In the genomic region with DNA sequence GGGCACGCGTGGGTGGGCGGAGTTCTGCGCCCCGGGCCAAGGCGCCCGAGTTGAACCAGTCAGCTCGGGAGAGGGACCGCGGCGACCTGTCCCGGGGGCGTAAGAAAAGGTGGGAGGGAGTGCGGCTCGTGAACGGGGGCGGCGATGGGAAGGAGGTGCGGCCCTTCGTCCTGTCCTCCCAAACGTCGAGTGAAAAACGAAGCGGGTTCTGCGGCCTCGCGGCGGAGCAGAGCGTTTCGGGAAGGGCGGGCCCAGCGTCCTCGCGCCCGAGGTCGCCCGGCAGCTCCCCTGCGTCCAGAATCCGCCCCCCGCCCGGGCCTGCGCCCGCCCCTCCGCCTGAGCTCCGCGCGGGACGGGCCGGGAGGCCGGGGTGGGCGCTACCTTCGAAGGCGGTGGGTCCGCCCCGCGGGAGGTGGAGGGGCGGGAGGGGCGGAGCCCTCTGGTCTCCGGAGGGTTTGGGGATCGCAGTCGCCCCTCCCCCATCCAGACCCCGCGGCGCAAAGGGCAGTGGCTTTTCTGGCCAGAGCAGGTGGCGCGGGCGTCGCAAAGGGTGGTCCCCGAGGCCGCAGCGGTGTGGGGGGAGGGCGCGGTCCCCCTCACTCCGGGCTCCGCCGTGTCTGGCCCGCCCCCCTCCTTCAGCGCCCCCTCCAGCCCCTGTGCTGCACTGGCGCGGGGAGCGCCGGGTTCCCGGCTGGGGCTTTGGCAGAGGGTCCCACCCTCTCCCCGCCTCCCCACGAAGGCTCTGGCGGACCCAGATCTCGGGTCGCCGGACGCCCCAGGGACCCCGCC, we compare ENCODE assay signal across 6 cellular contexts. TPM values are rescaled to one million over a fixed set of nuclear protein-coding genes. Genes with fewer than 3 reads are reported as not detected.
DNase-seq lines count a peak whose midpoint lies in the region; ATAC-seq and TF ChIP-seq lines count a peak whose summit lies in the region.

No MANE protein-coding gene starts in this region.

- ATAC-seq in SK-N-SH treated with all-trans-retinoic acid at 6 μM for 48 hours (peak; percentile 20), GM21526 (IDR thresholded peaks at IDR 0.05; ENCODE audit: low FRiP score, unreplicated experiment) (no peak)

- DNase-seq in Daoy (ENCODE audit: low read depth): peak; percentile 30
- no peak for DNase-seq in fibroblast of mammary gland (ENCODE audit: low read depth)
- DNase-seq in stimulated activated CD8-positive, alpha-beta memory T cell treated with anti-CD3 and anti-CD28 coated beads, Interleukin-12 subunit alpha, Interleukin-12 subunit beta, amount 100 ng/mL, for 4 hours (ENCODE audit: low read depth): peak; percentile 39
- no peak for DNase-seq in T1000 (lab: John Stamatoyannopoulos, UW)

- H3K4me3 ChIP-seq in fibroblast of mammary gland (ENCODE audit: control insufficient read depth, low read depth, low read length): peak overlapping the region; percentile 45

- TF ChIP-seq CTCF in fibroblast of mammary gland (conservative IDR thresholded peaks at IDR 0.05; ENCODE audit: control insufficient read depth, insufficient read depth, low read depth, low read length): no peak

TF ChIP-seq in SK-N-SH treated with all-trans-retinoic acid at 6 μM for 48 hours, 23 proteins besides CTCF, POLR2A, EP300 and RAD21:
- TF ChIP-seq, protein P1, sequence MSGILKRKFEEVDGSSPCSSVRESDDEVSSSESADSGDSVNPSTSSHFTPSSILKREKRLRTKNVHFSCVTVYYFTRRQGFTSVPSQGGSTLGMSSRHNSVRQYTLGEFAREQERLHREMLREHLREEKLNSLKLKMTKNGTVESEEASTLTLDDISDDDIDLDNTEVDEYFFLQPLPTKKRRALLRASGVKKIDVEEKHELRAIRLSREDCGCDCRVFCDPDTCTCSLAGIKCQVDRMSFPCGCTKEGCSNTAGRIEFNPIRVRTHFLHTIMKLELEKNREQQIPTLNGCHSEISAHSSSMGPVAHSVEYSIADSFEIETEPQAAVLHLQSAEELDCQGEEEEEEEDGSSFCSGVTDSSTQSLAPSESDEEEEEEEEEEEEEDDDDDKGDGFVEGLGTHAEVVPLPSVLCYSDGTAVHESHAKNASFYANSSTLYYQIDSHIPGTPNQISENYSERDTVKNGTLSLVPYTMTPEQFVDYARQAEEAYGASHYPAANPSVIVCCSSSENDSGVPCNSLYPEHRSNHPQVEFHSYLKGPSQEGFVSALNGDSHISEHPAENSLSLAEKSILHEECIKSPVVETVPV (CRISPR knock-in tag; IDR thresholded peaks at IDR 0.05): no peak
- TF ChIP-seq ARNTL (CRISPR knock-in tag; IDR thresholded peaks at IDR 0.05; ENCODE audit: borderline replicate concordance, low read depth) (no peak), CSDC2 (CRISPR knock-in tag; IDR thresholded peaks at IDR 0.05) (no peak), GLIS3 (CRISPR knock-in tag; IDR thresholded peaks at IDR 0.05) (no peak), OSR1 (CRISPR knock-in tag; IDR thresholded peaks at IDR 0.05) (no peak), TCF4 (CRISPR knock-in tag; IDR thresholded peaks at IDR 0.05; ENCODE audit: borderline replicate concordance) (no peak), ZC3H10 (CRISPR knock-in tag; IDR thresholded peaks at IDR 0.05) (no peak), BACH2 (CRISPR knock-in tag; IDR thresholded peaks at IDR 0.05; ENCODE audit: borderline replicate concordance) (no peak), ZNF565 (CRISPR knock-in tag; conservative IDR thresholded peaks at IDR 0.05; ENCODE audit: low read depth) (no peak), TOX (CRISPR knock-in tag; IDR thresholded peaks at IDR 0.05; ENCODE audit: borderline replicate concordance) (no peak), RARB (CRISPR knock-in tag; IDR thresholded peaks at IDR 0.05) (no peak)
- TF ChIP-seq, protein P2, sequence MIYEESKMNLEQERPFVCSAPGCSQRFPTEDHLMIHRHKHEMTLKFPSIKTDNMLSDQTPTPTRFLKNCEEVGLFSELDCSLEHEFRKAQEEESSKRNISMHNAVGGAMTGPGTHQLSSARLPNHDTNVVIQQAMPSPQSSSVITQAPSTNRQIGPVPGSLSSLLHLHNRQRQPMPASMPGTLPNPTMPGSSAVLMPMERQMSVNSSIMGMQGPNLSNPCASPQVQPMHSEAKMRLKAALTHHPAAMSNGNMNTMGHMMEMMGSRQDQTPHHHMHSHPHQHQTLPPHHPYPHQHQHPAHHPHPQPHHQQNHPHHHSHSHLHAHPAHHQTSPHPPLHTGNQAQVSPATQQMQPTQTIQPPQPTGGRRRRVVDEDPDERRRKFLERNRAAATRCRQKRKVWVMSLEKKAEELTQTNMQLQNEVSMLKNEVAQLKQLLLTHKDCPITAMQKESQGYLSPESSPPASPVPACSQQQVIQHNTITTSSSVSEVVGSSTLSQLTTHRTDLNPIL (CRISPR knock-in tag; IDR thresholded peaks at IDR 0.05; ENCODE audit: low read depth): no peak
- TF ChIP-seq, protein P3, sequence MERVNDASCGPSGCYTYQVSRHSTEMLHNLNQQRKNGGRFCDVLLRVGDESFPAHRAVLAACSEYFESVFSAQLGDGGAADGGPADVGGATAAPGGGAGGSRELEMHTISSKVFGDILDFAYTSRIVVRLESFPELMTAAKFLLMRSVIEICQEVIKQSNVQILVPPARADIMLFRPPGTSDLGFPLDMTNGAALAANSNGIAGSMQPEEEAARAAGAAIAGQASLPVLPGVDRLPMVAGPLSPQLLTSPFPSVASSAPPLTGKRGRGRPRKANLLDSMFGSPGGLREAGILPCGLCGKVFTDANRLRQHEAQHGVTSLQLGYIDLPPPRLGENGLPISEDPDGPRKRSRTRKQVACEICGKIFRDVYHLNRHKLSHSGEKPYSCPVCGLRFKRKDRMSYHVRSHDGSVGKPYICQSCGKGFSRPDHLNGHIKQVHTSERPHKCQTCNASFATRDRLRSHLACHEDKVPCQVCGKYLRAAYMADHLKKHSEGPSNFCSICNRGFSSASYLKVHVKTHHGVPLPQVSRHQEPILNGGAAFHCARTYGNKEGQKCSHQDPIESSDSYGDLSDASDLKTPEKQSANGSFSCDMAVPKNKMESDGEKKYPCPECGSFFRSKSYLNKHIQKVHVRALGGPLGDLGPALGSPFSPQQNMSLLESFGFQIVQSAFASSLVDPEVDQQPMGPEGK (CRISPR knock-in tag; IDR thresholded peaks at IDR 0.05; ENCODE audit: borderline replicate concordance): no peak
- TF ChIP-seq, protein P4, sequence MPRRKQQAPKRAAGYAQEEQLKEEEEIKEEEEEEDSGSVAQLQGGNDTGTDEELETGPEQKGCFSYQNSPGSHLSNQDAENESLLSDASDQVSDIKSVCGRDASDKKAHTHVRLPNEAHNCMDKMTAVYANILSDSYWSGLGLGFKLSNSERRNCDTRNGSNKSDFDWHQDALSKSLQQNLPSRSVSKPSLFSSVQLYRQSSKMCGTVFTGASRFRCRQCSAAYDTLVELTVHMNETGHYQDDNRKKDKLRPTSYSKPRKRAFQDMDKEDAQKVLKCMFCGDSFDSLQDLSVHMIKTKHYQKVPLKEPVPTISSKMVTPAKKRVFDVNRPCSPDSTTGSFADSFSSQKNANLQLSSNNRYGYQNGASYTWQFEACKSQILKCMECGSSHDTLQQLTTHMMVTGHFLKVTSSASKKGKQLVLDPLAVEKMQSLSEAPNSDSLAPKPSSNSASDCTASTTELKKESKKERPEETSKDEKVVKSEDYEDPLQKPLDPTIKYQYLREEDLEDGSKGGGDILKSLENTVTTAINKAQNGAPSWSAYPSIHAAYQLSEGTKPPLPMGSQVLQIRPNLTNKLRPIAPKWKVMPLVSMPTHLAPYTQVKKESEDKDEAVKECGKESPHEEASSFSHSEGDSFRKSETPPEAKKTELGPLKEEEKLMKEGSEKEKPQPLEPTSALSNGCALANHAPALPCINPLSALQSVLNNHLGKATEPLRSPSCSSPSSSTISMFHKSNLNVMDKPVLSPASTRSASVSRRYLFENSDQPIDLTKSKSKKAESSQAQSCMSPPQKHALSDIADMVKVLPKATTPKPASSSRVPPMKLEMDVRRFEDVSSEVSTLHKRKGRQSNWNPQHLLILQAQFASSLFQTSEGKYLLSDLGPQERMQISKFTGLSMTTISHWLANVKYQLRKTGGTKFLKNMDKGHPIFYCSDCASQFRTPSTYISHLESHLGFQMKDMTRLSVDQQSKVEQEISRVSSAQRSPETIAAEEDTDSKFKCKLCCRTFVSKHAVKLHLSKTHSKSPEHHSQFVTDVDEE (CRISPR knock-in tag; IDR thresholded peaks at IDR 0.05): no peak

RNA-seq across cellular contexts. Expression of a gene that starts 0.8 kb away (rescaled TPM):
- total RNA-seq in Daoy (2014; rRNA removed; shearing (Covaris generic)): 18.5 and 23.3 TPM in 2 replicates

RNA-seq across cellular contexts. Expression of a gene that starts 5.7 kb away (rescaled TPM):
- 11.4 and 26.0 TPM in 2 replicates for total RNA-seq in Daoy (2014; rRNA removed; shearing (Covaris generic))

RNA-seq across cellular contexts. Expression of a gene that starts 25.5 kb away (rescaled TPM):
- 6.2 and 7.6 TPM in 2 replicates for total RNA-seq in Daoy (2014; rRNA removed; shearing (Covaris generic))

RNA-seq across cellular contexts. Expression of a gene that starts 44.1 kb away (rescaled TPM):
- total RNA-seq in Daoy (2014; rRNA removed; shearing (Covaris generic)): 12.6 and 14.7 TPM in 2 replicates

RNA-seq across cellular contexts. Expression of a gene that starts 55.4 kb away (rescaled TPM):
- total RNA-seq in Daoy (2014; rRNA removed; shearing (Covaris generic)): 25.1 and 28.2 TPM in 2 replicates

Comparison
In these comparisons a context has a peak if more than half of its experiments do, and no peak if none do; other contexts are left out.
1. DNase-seq: peak in Daoy (single experiment) and stimulated activated CD8-positive, alpha-beta memory T cell treated with anti-CD3 and anti-CD28 coated beads, Interleukin-12 subunit alpha, Interleukin-12 subunit beta, amount 100 ng/mL, for 4 hours (single experiment); none in fibroblast of mammary gland (single experiment) and T1000 (single experiment).